ENCODE assay signal across 19 cellular contexts in genomic region chr18:50350699-50351098, GRCh38. TPM values are rescaled to one million over a fixed set of nuclear protein-coding genes. Genes with fewer than 3 reads are reported as not detected.
A peak's percentile ranks its signal among the peaks of the same experiment; 100 is the strongest.
DNase-seq lines count a peak whose midpoint lies in the region; ATAC-seq and TF ChIP-seq lines count a peak whose summit lies in the region.
"Had no signal": no experiment of that assay in that cellular context is flagged by ENCODE, and none has a peak within 500 bp of the region (broad histone marks: within the 10 kb centered on the region; RNA-seq: fewer than 3 reads in every experiment).

No MANE protein-coding gene starts in this region.

- H3K36me3 ChIP-seq in HEK293 (ENCODE audit: control insufficient read depth in 2 of 2, insufficient read depth in 1 of 2, low read length in 2 of 2): no peaks in the 10 kb centered on the region
- no peaks in the 10 kb centered on the region for H3K36me3 ChIP-seq in endodermal cell (ENCODE audit: control insufficient read depth, insufficient read depth, low read length)
- H3K36me3 ChIP-seq: BE2C, BLaER1 had no signal

- H3K4me1 Mint-ChIP-seq in activated naive CD8-positive, alpha-beta T cell treated with anti-CD3 and anti-CD28 coated beads, Interleukin-2, amount 10 ng/mL, durations not matched to agents 7 days and 5 days: no peaks in the 10 kb centered on the region
- H3K4me1 Mint-ChIP-seq in activated naive CD8-positive, alpha-beta T cell treated with anti-CD3 and anti-CD28 coated beads, Interleukin-2, amount 50 U/mL, for 24 hours: no peaks in the 10 kb centered on the region
- H3K4me1 Mint-ChIP-seq in endodermal cell (no peaks in the 10 kb centered on the region), nephron progenitor cell (peaks cover 5% of the 10 kb centered on the region)
- H3K4me1 Mint-ChIP-seq: CD4-positive, alpha-beta memory T cell; CD4-positive, CD25-positive, alpha-beta regulatory T cell; CD8-positive, alpha-beta memory T cell had no signal

- H3K27ac ChIP-seq in HEK293 (ENCODE audit: extremely low read depth, low read depth, low read length) (no peak overlapping the region), endodermal cell (ENCODE audit: low read depth, low read length) (no peak overlapping the region)
- H3K27ac ChIP-seq: 22Rv1, A549, BLaER1 had no signal

- no peak overlapping the region for H3K9ac ChIP-seq in endodermal cell (ENCODE audit: extremely low read depth, low read length, poor library complexity, severe bottlenecking)
- H3K9ac ChIP-seq: BLaER1 had no signal

- TF ChIP-seq CTCF in HEK293 (tag by site-specific recombination; IDR thresholded peaks at IDR 0.05) (no peak), endodermal cell (conservative IDR thresholded peaks at IDR 0.05) (no peak), nephron progenitor cell (IDR thresholded peaks at IDR 0.05) (no peak)

- CTCF ChIA-PET in HEK293 (lab: Yijun Ruan, JAX): interaction anchor here (0.7 to 1.2 kb wide), 3 partner anchors 79 to 257 kb away, joined by 3 to 4 read pairs (median 4); no protein-coding TSS in a partner anchor

- POLR2A ChIA-PET in activated naive CD8-positive, alpha-beta T cell treated with anti-CD3 and anti-CD28 coated beads, Interleukin-2, amount 10 ng/mL, durations not matched to agents 7 days and 5 days (lab: Charles Lee): no interaction called here
- POLR2A ChIA-PET in HEK293 (lab: Yijun Ruan, JAX): no interaction called here

- 95 to 100% methylated on average over 1 of the region's 2 CpGs for WGBS in endodermal cell (ENCODE audit: insufficient coverage in 1 of 2, insufficient read length in 1 of 2), 2 experiments

- no peaks in the 10 kb centered on the region for H3K4me1 ChIP-seq in HEK293 (ENCODE audit: control insufficient read depth, insufficient read depth, low read length)
- no peaks in the 10 kb centered on the region for H3K4me1 ChIP-seq in endodermal cell (ENCODE audit: control insufficient read depth, insufficient read depth, low read length)
- H3K4me1 ChIP-seq: A549, BE2C, BLaER1 had no signal

- H3K27ac Mint-ChIP-seq in activated naive CD8-positive, alpha-beta T cell treated with anti-CD3 and anti-CD28 coated beads, Interleukin-2, amount 10 ng/mL, durations not matched to agents 7 days and 5 days: peak overlapping the region; percentile 47
- H3K27ac Mint-ChIP-seq in activated naive CD8-positive, alpha-beta T cell treated with anti-CD3 and anti-CD28 coated beads, Interleukin-2, amount 50 U/mL, for 24 hours: no peak overlapping the region
- H3K27ac Mint-ChIP-seq in endodermal cell (no peak overlapping the region), nephron progenitor cell (no peak overlapping the region)
- H3K27ac Mint-ChIP-seq: CD14-positive monocyte; CD4-positive, alpha-beta memory T cell; CD4-positive, CD25-positive, alpha-beta regulatory T cell had no signal

- no peak overlapping the region for H3K4me3 Mint-ChIP-seq in activated naive CD8-positive, alpha-beta T cell treated with anti-CD3 and anti-CD28 coated beads, Interleukin-2, amount 10 ng/mL, durations not matched to agents 7 days and 5 days
- no peak overlapping the region for H3K4me3 Mint-ChIP-seq in activated naive CD8-positive, alpha-beta T cell treated with anti-CD3 and anti-CD28 coated beads, Interleukin-2, amount 50 U/mL, for 24 hours
- H3K4me3 Mint-ChIP-seq in endodermal cell (no peak overlapping the region), nephron progenitor cell (peak overlapping the region; percentile 24)
- H3K4me3 Mint-ChIP-seq: CD4-positive, CD25-positive, alpha-beta regulatory T cell; CD8-positive, alpha-beta memory T cell had no signal

- H3K4me3 ChIP-seq in HEK293 (ENCODE audit: low read depth, low read length) (no peak overlapping the region), endodermal cell (ENCODE audit: low read length) (peak overlapping the region; percentile 5)
- H3K4me3 ChIP-seq: A549, BLaER1 had no signal

- no peaks in the 10 kb centered on the region for H3K36me3 Mint-ChIP-seq in activated naive CD8-positive, alpha-beta T cell treated with anti-CD3 and anti-CD28 coated beads, Interleukin-2, amount 10 ng/mL, durations not matched to agents 7 days and 5 days
- no peaks in the 10 kb centered on the region for H3K36me3 Mint-ChIP-seq in activated naive CD8-positive, alpha-beta T cell treated with anti-CD3 and anti-CD28 coated beads, Interleukin-2, amount 50 U/mL, for 24 hours (ENCODE audit: low read depth)
- H3K36me3 Mint-ChIP-seq in endodermal cell (ENCODE audit: low read depth) (peaks cover 1% of the 10 kb centered on the region), nephron progenitor cell (ENCODE audit: low read depth) (peaks cover 11% of the 10 kb centered on the region)
- H3K36me3 Mint-ChIP-seq: CD14-positive monocyte; CD4-positive, alpha-beta memory T cell; CD4-positive, CD25-positive, alpha-beta regulatory T cell; CD8-positive, alpha-beta memory T cell had no signal

- H3K9me3 ChIP-seq in HEK293 (ENCODE audit: control insufficient read depth, insufficient read depth, low read depth, low read length): no peaks in the 10 kb centered on the region
- no peaks in the 10 kb centered on the region for H3K9me3 ChIP-seq in endodermal cell (ENCODE audit: control insufficient read depth, low read length)
- H3K9me3 ChIP-seq: A549, BE2C, BLaER1 had no signal

- peaks cover 1% of the 10 kb centered on the region for H3K9me3 Mint-ChIP-seq in activated naive CD8-positive, alpha-beta T cell treated with anti-CD3 and anti-CD28 coated beads, Interleukin-2, amount 10 ng/mL, durations not matched to agents 7 days and 5 days
- no peaks in the 10 kb centered on the region for H3K9me3 Mint-ChIP-seq in activated naive CD8-positive, alpha-beta T cell treated with anti-CD3 and anti-CD28 coated beads, Interleukin-2, amount 50 U/mL, for 24 hours
- H3K9me3 Mint-ChIP-seq in endodermal cell: peaks cover 12% of the 10 kb centered on the region
- peaks cover 25% of the 10 kb centered on the region for H3K9me3 Mint-ChIP-seq in nephron progenitor cell
- H3K9me3 Mint-ChIP-seq: CD4-positive, alpha-beta memory T cell; CD8-positive, alpha-beta memory T cell had no signal

- no peak for ATAC-seq in activated naive CD8-positive, alpha-beta T cell treated with anti-CD3 and anti-CD28 coated beads, Interleukin-2, amount 10 ng/mL, durations not matched to agents 7 days and 5 days (ENCODE audit: low read depth)
- ATAC-seq in activated naive CD8-positive, alpha-beta T cell treated with anti-CD3 and anti-CD28 coated beads, Interleukin-2, amount 50 U/mL, for 24 hours: no peak
- ATAC-seq: A549 had no signal

- H3K27me3 Mint-ChIP-seq in activated naive CD8-positive, alpha-beta T cell treated with anti-CD3 and anti-CD28 coated beads, Interleukin-2, amount 10 ng/mL, durations not matched to agents 7 days and 5 days: peaks cover 14% of the 10 kb centered on the region
- H3K27me3 Mint-ChIP-seq in activated naive CD8-positive, alpha-beta T cell treated with anti-CD3 and anti-CD28 coated beads, Interleukin-2, amount 50 U/mL, for 24 hours: peaks cover 13% of the 10 kb centered on the region
- H3K27me3 Mint-ChIP-seq in endodermal cell (ENCODE audit: insufficient read depth): peaks cover 35% of the 10 kb centered on the region
- no peaks in the 10 kb centered on the region for H3K27me3 Mint-ChIP-seq in nephron progenitor cell (ENCODE audit: low read depth, poor library complexity)

- peaks cover 9% of the 10 kb centered on the region for H3K27me3 ChIP-seq in endodermal cell (ENCODE audit: control insufficient read depth, insufficient read depth, low read length, poor library complexity, severe bottlenecking)
- H3K27me3 ChIP-seq: BE2C, BLaER1 had no signal

- DNase-seq in activated naive CD8-positive, alpha-beta T cell treated with anti-CD3 and anti-CD28 coated beads, Interleukin-2, amount 10 ng/mL, durations not matched to agents 7 days and 5 days: no peak
- no peak for DNase-seq in activated naive CD8-positive, alpha-beta T cell treated with anti-CD3 and anti-CD28 coated beads, Interleukin-2, amount 50 U/mL, for 24 hours
- DNase-seq in endodermal cell: no peak
- DNase-seq in nephron progenitor cell: no peak
- DNase-seq in stimulated activated CD4-positive, alpha-beta T cell treated with anti-CD3 and anti-CD28 coated beads, Interleukin-12 subunit alpha, Interleukin-12 subunit beta, amount 100 ng/mL, for 4 hours: no peak
- no peak for DNase-seq in AML-193 (lab: John Stamatoyannopoulos, UW)
- DNase-seq: BE2C; C1 segment of cervical spinal cord; CD4-positive, alpha-beta memory T cell; CD4-positive, CD25-positive, alpha-beta regulatory T cell; CD8-positive, alpha-beta memory T cell; COR-L47; DMS79 treated with DMSO at 0.1 percent for 48 hours; GF-D8 had no signal

TF ChIP-seq in HEK293, 187 proteins besides CTCF, POLR2A, EP300 and RAD21:
- peak; percentile 92 for TF ChIP-seq ZNF133 (tag by site-specific recombination; IDR thresholded peaks at IDR 0.05)
- TF ChIP-seq FEZF1 (tag by site-specific recombination; IDR thresholded peaks at IDR 0.05): no peak

RNA-seq across cellular contexts. Expression of gene SKA1, which starts 24.1 kb away (rescaled TPM):
- total RNA-seq in activated naive CD8-positive, alpha-beta T cell treated with anti-CD3 and anti-CD28 coated beads, Interleukin-2, amount 10 ng/mL, durations not matched to agents 7 days and 5 days: 10 to 100 TPM; 25.6 to 27.8 TPM
- 10 to 100 TPM; 26.4 to 70.0 TPM for total RNA-seq in endodermal cell
- 23.4 TPM for polyA plus RNA-seq in endodermal cell (2013, experiment 1 of 2)
- 22.7 TPM for polyA plus RNA-seq in endodermal cell (2013, experiment 2 of 2)
